In the genomic region with DNA sequence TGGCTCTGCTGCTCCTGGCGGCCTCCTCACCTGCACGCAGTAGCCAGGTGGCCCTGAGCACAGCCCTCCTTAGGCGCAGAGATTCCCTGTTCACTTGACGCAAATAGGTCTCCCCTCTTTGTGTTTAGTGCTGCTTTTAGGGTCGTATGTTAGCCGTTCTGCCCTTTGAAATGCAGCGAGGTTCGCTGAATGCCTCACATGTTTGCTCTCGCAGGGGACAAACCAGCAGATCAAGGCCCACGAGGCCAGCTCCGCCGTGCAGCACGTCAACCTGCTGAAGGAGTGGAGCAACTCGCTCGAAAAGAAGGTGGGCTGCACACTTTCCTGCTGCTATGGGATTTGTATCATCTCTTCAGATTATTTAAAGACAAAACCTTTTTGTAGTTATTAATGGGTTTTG, we compare ENCODE assay signal across 1 cellular context.
TF ChIP-seq lines count a peak whose summit lies in the region.

No MANE protein-coding gene starts in this region.

TF ChIP-seq in GM23338, 12 proteins besides CTCF, POLR2A, EP300 and RAD21 (continued from another document):
- TF ChIP-seq JUNB (IDR thresholded peaks at IDR 0.05; ENCODE audit: unreplicated experiment): no peak
- no peak for TF ChIP-seq EZH2 (IDR thresholded peaks at IDR 0.05; ENCODE audit: low read depth, unreplicated experiment)
